In genomic region chr9:14221558-14221957, GRCh38 we compare ENCODE assay signal across 13 cellular contexts.
A peak's percentile ranks its signal among the peaks of the same experiment; 100 is the strongest.
DNase-seq lines count a peak whose midpoint lies in the region; ATAC-seq lines count a peak whose summit lies in the region.
"Had no signal": no experiment of that assay in that cellular context is flagged by ENCODE, and none has a peak within 500 bp of the region (broad histone marks: within the 10 kb centered on the region; RNA-seq: fewer than 3 reads in every experiment).

No MANE protein-coding gene starts in this region.

- H3K36me3 ChIP-seq in subcutaneous abdominal adipose tissue (ENCODE audit: control insufficient read depth in 5 of 5, insufficient read depth in 5 of 5, low read length in 5 of 5): peaks cover 0 to 2% (median 0%) of the 10 kb centered on the region in 5 donors
- H3K36me3 ChIP-seq: neutrophil had no signal

- peaks cover 8% of the 10 kb centered on the region for H3K9me3 Mint-ChIP-seq in natural killer cell treated with Interleukin-12 subunit alpha and Interleukin-12 subunit beta and Interleukin-15 and Interleukin-18, amount 100 ng/mL, for 72 hours
- H3K9me3 Mint-ChIP-seq: stimulated activated memory B cell treated with anti-CD40 and anti-IgM and Interleukin-4, amounts not matched to agents 10 μg/mL and 1 μg/mL and 100 μg/mL, for 72 hours had no signal

- H3K4me1 ChIP-seq in subcutaneous abdominal adipose tissue (ENCODE audit: control insufficient read depth in 5 of 5, insufficient read depth in 5 of 5, low read length in 5 of 5): peaks cover 2 to 41% (median 32%) of the 10 kb centered on the region in 5 donors

- no peaks in the 10 kb centered on the region for H3K9me3 ChIP-seq in subcutaneous abdominal adipose tissue (ENCODE audit: control insufficient read depth in 5 of 5, low read length in 5 of 5)
- H3K9me3 ChIP-seq: neutrophil had no signal

- peak overlapping the region; percentile 20 for H3K27ac ChIP-seq in subcutaneous abdominal adipose tissue (ENCODE audit: low read depth, low read length)
- H3K27ac ChIP-seq: neutrophil had no signal

- no peak overlapping the region for H3K27ac Mint-ChIP-seq in natural killer cell treated with Interleukin-12 subunit alpha and Interleukin-12 subunit beta and Interleukin-15 and Interleukin-18, amount 100 ng/mL, for 72 hours
- H3K27ac Mint-ChIP-seq: stimulated activated memory B cell treated with anti-CD40 and anti-IgM and Interleukin-4, amounts not matched to agents 10 μg/mL and 1 μg/mL and 100 μg/mL, for 72 hours had no signal

- DNase-seq in HT-29 (ENCODE audit: low spot score): peak; percentile 52
- peak; percentile 89 for DNase-seq in astrocyte of the hippocampus (ENCODE audit: low read depth, low spot score)
- DNase-seq in iPS-NIHi11 (ENCODE audit: low spot score): peak; percentile 21
- DNase-seq in natural killer cell treated with Interleukin-12 subunit alpha and Interleukin-12 subunit beta and Interleukin-15 and Interleukin-18, amount 100 ng/mL, for 72 hours (ENCODE audit: low spot score): no peak
- DNase-seq in cortex of kidney (lab: John Stamatoyannopoulos, UW): no peak
- DNase-seq: activated CD4-positive, alpha-beta T cell treated with anti-CD3 and anti-CD28 coated beads for 1 hour; NCI-H187 treated with DMSO at 0.1 percent for 48 hours had no signal

- H3K4me3 Mint-ChIP-seq in natural killer cell treated with Interleukin-12 subunit alpha and Interleukin-12 subunit beta and Interleukin-15 and Interleukin-18, amount 100 ng/mL, for 72 hours: no peak overlapping the region
- H3K4me3 Mint-ChIP-seq: stimulated activated memory B cell treated with anti-CD40 and anti-IgM and Interleukin-4, amounts not matched to agents 10 μg/mL and 1 μg/mL and 100 μg/mL, for 72 hours had no signal

- peaks cover 0 to 9% of the 10 kb centered on the region in 2 donors for H3K27me3 Mint-ChIP-seq in natural killer cell treated with Interleukin-12 subunit alpha and Interleukin-12 subunit beta and Interleukin-15 and Interleukin-18, amount 100 ng/mL, for 72 hours
- H3K27me3 Mint-ChIP-seq: stimulated activated memory B cell treated with anti-CD40 and anti-IgM and Interleukin-4, amounts not matched to agents 10 μg/mL and 1 μg/mL and 100 μg/mL, for 72 hours had no signal

- no peaks in the 10 kb centered on the region for H3K4me1 Mint-ChIP-seq in natural killer cell treated with Interleukin-12 subunit alpha and Interleukin-12 subunit beta and Interleukin-15 and Interleukin-18, amount 100 ng/mL, for 72 hours (ENCODE audit: low read depth in 2 of 2)
- H3K4me1 Mint-ChIP-seq: stimulated activated memory B cell treated with anti-CD40 and anti-IgM and Interleukin-4, amounts not matched to agents 10 μg/mL and 1 μg/mL and 100 μg/mL, for 72 hours had no signal

- ATAC-seq in natural killer cell treated with Interleukin-12 subunit alpha and Interleukin-12 subunit beta and Interleukin-15 and Interleukin-18, amount 100 ng/mL, for 72 hours: no peak
- ATAC-seq in HG02884 (IDR thresholded peaks at IDR 0.05; ENCODE audit: unreplicated experiment): no peak
- ATAC-seq in HG03520 (IDR thresholded peaks at IDR 0.05; ENCODE audit: unreplicated experiment): no peak
- ATAC-seq: stimulated activated memory B cell treated with anti-CD40 and anti-IgM and Interleukin-4, amounts not matched to agents 10 μg/mL and 1 μg/mL and 100 μg/mL, for 72 hours had no signal

- H3K4me3 ChIP-seq in subcutaneous abdominal adipose tissue (ENCODE audit: low read depth in 1 of 5, low read length in 5 of 5): no peak overlapping the region
- H3K4me3 ChIP-seq: coronary artery had no signal

- no peaks in the 10 kb centered on the region for H3K36me3 Mint-ChIP-seq in natural killer cell treated with Interleukin-12 subunit alpha and Interleukin-12 subunit beta and Interleukin-15 and Interleukin-18, amount 100 ng/mL, for 72 hours
- H3K36me3 Mint-ChIP-seq: stimulated activated memory B cell treated with anti-CD40 and anti-IgM and Interleukin-4, amounts not matched to agents 10 μg/mL and 1 μg/mL and 100 μg/mL, for 72 hours had no signal

- H3K9ac ChIP-seq in subcutaneous abdominal adipose tissue (ENCODE audit: low read length in 5 of 5): no peak overlapping the region

- no peaks in the 10 kb centered on the region for H3K27me3 ChIP-seq in subcutaneous abdominal adipose tissue (ENCODE audit: control insufficient read depth in 5 of 5, insufficient read depth in 4 of 5, low read length in 5 of 5)
- H3K27me3 ChIP-seq: neutrophil had no signal

Comparison
In these comparisons a context has a peak if more than half of its experiments do, and no peak if none do; other contexts are left out.
1. DNase-seq: peak in HT-29 (single experiment), astrocyte of the hippocampus (single experiment) and iPS-NIHi11 (single experiment); none in natural killer cell treated with Interleukin-12 subunit alpha and Interleukin-12 subunit beta and Interleukin-15 and Interleukin-18, amount 100 ng/mL, for 72 hours (single experiment) and cortex of kidney (single experiment).